In genomic region chr2:74668087-74668486, GRCh38 we compare ENCODE assay signal across 38 cellular contexts. TPM values are rescaled to one million over a fixed set of nuclear protein-coding genes. Genes with fewer than 3 reads are reported as not detected.
"Had no signal": no experiment of that assay in that cellular context is flagged by ENCODE, and none has a peak within 500 bp of the region (broad histone marks: within the 10 kb centered on the region; RNA-seq: fewer than 3 reads in every experiment).

No MANE protein-coding gene starts in this region.

- H3K4me1 Mint-ChIP-seq: activated B cell treated with CpG ODN at 0.5 μM for 24 hours; activated CD4-positive, alpha-beta T cell treated with anti-CD3 and anti-CD28 coated beads, Interleukin-2, amount 10 ng/mL, durations not matched to agents 24 days and 14 days; activated naive CD8-positive, alpha-beta T cell treated with anti-CD3 and anti-CD28 coated beads for 36 hours; activated T-helper 17 cell treated with anti-CD3 and anti-CD28 coated beads, Interleukin-2, amount 50 U/mL, for 72 hours had no signal

- DNase-seq: activated B cell treated with CpG ODN at 0.5 μM for 24 hours; activated CD4-positive, alpha-beta memory T cell treated with anti-CD3 and anti-CD28 coated beads for 36 hours; activated CD4-positive, alpha-beta T cell treated with anti-CD3 and anti-CD28 coated beads for 4 hours; activated CD4-positive, alpha-beta T cell treated with anti-CD3 and anti-CD28 coated beads, Interleukin-2, amount 10 ng/mL, durations not matched to agents 24 days and 14 days; activated CD4-positive, alpha-beta T cell treated with anti-CD3 and anti-CD28 coated beads, Interleukin-2, amount 50 U/mL, for 1 hour; activated CD4-positive, alpha-beta T cell treated with anti-CD3 and anti-CD28 coated beads, Interleukin-2, amount 50 U/mL, for 4 hours; activated CD4-positive, CD25-positive, alpha-beta regulatory T cell treated with anti-CD3 and anti-CD28 coated beads, Interleukin-2, amount 50 U/mL, for 72 hours; activated CD8-positive, alpha-beta memory T cell treated with anti-CD3 and anti-CD28 coated beads, Interleukin-2, amount 50 U/mL, for 4 hours; activated CD8-positive, alpha-beta T cell treated with anti-CD3 and anti-CD28 coated beads for 36 hours; activated effector memory CD4-positive, alpha-beta T cell treated with anti-CD3 and anti-CD28 coated beads, Interleukin-2, amount 50 U/mL, for 16 hours; activated gamma-delta T cell treated with Interleukin-2 at 50 U/mL for 16 hours; activated naive CD4-positive, alpha-beta T cell; activated naive CD4-positive, alpha-beta T cell treated with anti-CD3 and anti-CD28 coated beads for 36 hours; activated naive CD4-positive, alpha-beta T cell treated with anti-CD3 and anti-CD28 coated beads, Interleukin-2, amount 50 U/mL, for 16 hours; activated naive CD8-positive, alpha-beta T cell treated with anti-CD3 and anti-CD28 coated beads for 36 hours; activated T-cell treated with anti-CD3 and anti-CD28 coated beads for 4 hours; activated T-cell treated with anti-CD3 and anti-CD28 coated beads, Interleukin-2, amount 50 U/mL, for 1 hour; activated T-cell treated with anti-CD3 and anti-CD28 coated beads, Interleukin-2, amount 50 U/mL, for 4 hours; activated T-cell treated with anti-CD3 and anti-CD28 coated beads, Interleukin-2, amount 50 U/mL, for 72 hours; adrenal gland; amniotic stem cell; aorta; body of pancreas; brain microvascular endothelial cell; central memory CD4-positive, alpha-beta T cell; T-helper 2 cell; T-helper 9 cell had no signal

- FAIRE-seq: astrocyte, TTC549 had no signal

- H3K4me1 ChIP-seq: adrenal gland, body of pancreas, breast epithelium had no signal

- H3K36me3 Mint-ChIP-seq: activated naive CD4-positive, alpha-beta T cell treated with anti-CD3 and anti-CD28 coated beads, Interleukin-2, amount 50 U/mL, for 72 hours had no signal

- H3K4me3 ChIP-seq: adrenal gland, body of pancreas, breast epithelium had no signal

- H3K9me3 Mint-ChIP-seq: activated B cell treated with CpG ODN at 0.5 μM for 24 hours; activated CD4-positive, alpha-beta memory T cell treated with anti-CD3 and anti-CD28 coated beads for 36 hours; activated CD4-positive, alpha-beta T cell treated with anti-CD3 and anti-CD28 coated beads, Interleukin-2, amount 10 ng/mL, durations not matched to agents 24 days and 14 days; activated CD8-positive, alpha-beta T cell treated with anti-CD3 and anti-CD28 coated beads for 36 hours; activated naive CD4-positive, alpha-beta T cell treated with anti-CD3 and anti-CD28 coated beads for 36 hours; activated naive CD4-positive, alpha-beta T cell treated with anti-CD3 and anti-CD28 coated beads, Interleukin-2, amount 50 U/mL, for 72 hours; activated naive CD8-positive, alpha-beta T cell treated with anti-CD3 and anti-CD28 coated beads for 36 hours; activated T-cell treated with anti-CD3 and anti-CD28 coated beads, Interleukin-2, amount 50 U/mL, for 4 hours; activated T-cell treated with anti-CD3 and anti-CD28 coated beads, Interleukin-2, amount 50 U/mL, for 72 hours; activated T-helper 1 cell treated with anti-CD3 and anti-CD28 coated beads, Interleukin-12 subunit alpha, Interleukin-12 subunit beta, Interleukin-2, Interleukin-4 antibody, amounts not matched to agents 30 ng/mL and 10 ng/mL and 1 ng/mL, durations not matched to agents 14 hours and 24 hours and 36 hours; activated T-helper 17 cell treated with anti-CD3 and anti-CD28 coated beads, Interleukin-2, amount 50 U/mL, for 72 hours; T-helper 1 cell treated with Interleukin-12 subunit alpha and Interleukin-12 subunit beta and Interleukin-4 antibody, amounts not matched to agents 30 μg/mL and 1 μg/mL, for 36 hours; T-helper 2 cell treated with Interferon-gamma antibody and Interleukin-4, amounts not matched to agents 5 μg/mL and 100 μg/mL, for 36 hours had no signal

- H3K4me3 Mint-ChIP-seq: activated B cell treated with CpG ODN at 0.5 μM for 24 hours; activated CD4-positive, alpha-beta memory T cell treated with anti-CD3 and anti-CD28 coated beads for 36 hours; activated CD4-positive, alpha-beta T cell treated with anti-CD3 and anti-CD28 coated beads, Interleukin-2, amount 10 ng/mL, durations not matched to agents 24 days and 14 days; activated CD8-positive, alpha-beta T cell treated with anti-CD3 and anti-CD28 coated beads for 36 hours; activated naive CD4-positive, alpha-beta T cell treated with anti-CD3 and anti-CD28 coated beads for 36 hours; activated naive CD8-positive, alpha-beta T cell treated with anti-CD3 and anti-CD28 coated beads for 36 hours; activated T-cell treated with anti-CD3 and anti-CD28 coated beads, Interleukin-2, amount 50 U/mL, for 4 hours; activated T-cell treated with anti-CD3 and anti-CD28 coated beads, Interleukin-2, amount 50 U/mL, for 72 hours; activated T-helper 1 cell treated with anti-CD3 and anti-CD28 coated beads, Interleukin-12 subunit alpha, Interleukin-12 subunit beta, Interleukin-2, Interleukin-4 antibody, amounts not matched to agents 30 ng/mL and 10 ng/mL and 1 ng/mL, durations not matched to agents 14 hours and 24 hours and 36 hours; activated T-helper 17 cell treated with anti-CD3 and anti-CD28 coated beads, Interleukin-2, amount 50 U/mL, for 72 hours; T-helper 1 cell treated with Interleukin-12 subunit alpha and Interleukin-12 subunit beta and Interleukin-4 antibody, amounts not matched to agents 30 μg/mL and 1 μg/mL, for 36 hours; T-helper 2 cell treated with Interferon-gamma antibody and Interleukin-4, amounts not matched to agents 5 μg/mL and 100 μg/mL, for 36 hours had no signal

- H3K27ac Mint-ChIP-seq: activated B cell treated with CpG ODN at 0.5 μM for 24 hours; activated CD4-positive, alpha-beta memory T cell treated with anti-CD3 and anti-CD28 coated beads for 36 hours; activated CD4-positive, alpha-beta T cell treated with anti-CD3 and anti-CD28 coated beads, Interleukin-2, amount 10 ng/mL, durations not matched to agents 24 days and 14 days; activated CD8-positive, alpha-beta T cell treated with anti-CD3 and anti-CD28 coated beads for 36 hours; activated naive CD4-positive, alpha-beta T cell treated with anti-CD3 and anti-CD28 coated beads for 36 hours; activated naive CD8-positive, alpha-beta T cell treated with anti-CD3 and anti-CD28 coated beads for 36 hours; activated T-cell treated with anti-CD3 and anti-CD28 coated beads, Interleukin-2, amount 50 U/mL, for 72 hours; activated T-helper 1 cell treated with anti-CD3 and anti-CD28 coated beads, Interleukin-12 subunit alpha, Interleukin-12 subunit beta, Interleukin-2, Interleukin-4 antibody, amounts not matched to agents 30 ng/mL and 10 ng/mL and 1 ng/mL, durations not matched to agents 14 hours and 24 hours and 36 hours; activated T-helper 17 cell treated with anti-CD3 and anti-CD28 coated beads, Interleukin-2, amount 50 U/mL, for 72 hours; T-helper 1 cell treated with Interleukin-12 subunit alpha and Interleukin-12 subunit beta and Interleukin-4 antibody, amounts not matched to agents 30 μg/mL and 1 μg/mL, for 36 hours; T-helper 2 cell treated with Interferon-gamma antibody and Interleukin-4, amounts not matched to agents 5 μg/mL and 100 μg/mL, for 36 hours had no signal

- H3K27me3 Mint-ChIP-seq: activated B cell treated with CpG ODN at 0.5 μM for 24 hours; activated CD4-positive, alpha-beta memory T cell treated with anti-CD3 and anti-CD28 coated beads for 36 hours; activated CD4-positive, alpha-beta T cell treated with anti-CD3 and anti-CD28 coated beads, Interleukin-2, amount 10 ng/mL, durations not matched to agents 24 days and 14 days; activated CD8-positive, alpha-beta T cell treated with anti-CD3 and anti-CD28 coated beads for 36 hours; activated naive CD8-positive, alpha-beta T cell treated with anti-CD3 and anti-CD28 coated beads for 36 hours; activated T-helper 17 cell treated with anti-CD3 and anti-CD28 coated beads, Interleukin-2, amount 50 U/mL, for 72 hours had no signal

- ATAC-seq: activated CD8-positive, alpha-beta T cell treated with anti-CD3 and anti-CD28 coated beads for 36 hours; activated naive CD4-positive, alpha-beta T cell treated with anti-CD3 and anti-CD28 coated beads, Interleukin-2, amount 50 U/mL, for 72 hours; activated T-cell treated with anti-CD3 and anti-CD28 coated beads, Interleukin-2, amount 50 U/mL, for 4 hours; activated T-cell treated with anti-CD3 and anti-CD28 coated beads, Interleukin-2, amount 50 U/mL, for 72 hours; activated T-helper 17 cell treated with anti-CD3 and anti-CD28 coated beads, Interleukin-2, amount 50 U/mL, for 72 hours; body of pancreas had no signal

- H3K9me3 ChIP-seq: adrenal gland, body of pancreas, breast epithelium had no signal

- H3K36me3 ChIP-seq: adrenal gland, brain microvascular endothelial cell, breast epithelium had no signal

- H3K27ac ChIP-seq: adrenal gland, body of pancreas, brain microvascular endothelial cell, breast epithelium, VCaP had no signal

- H3K27me3 ChIP-seq: adrenal gland, body of pancreas, brain microvascular endothelial cell, breast epithelium had no signal

RNA-seq across cellular contexts. Expression of gene M1AP, which starts 20.0 kb away (rescaled TPM):
- total RNA-seq: activated B cell treated with CpG ODN at 0.5 μM for 24 hours; activated CD4-positive, alpha-beta memory T cell treated with anti-CD3 and anti-CD28 coated beads for 36 hours; activated CD4-positive, alpha-beta T cell treated with anti-CD3 and anti-CD28 coated beads, Interleukin-2, amount 10 ng/mL, durations not matched to agents 24 days and 14 days; activated CD8-positive, alpha-beta memory T cell treated with anti-CD3 and anti-CD28 coated beads for 36 hours; activated CD8-positive, alpha-beta T cell treated with anti-CD3 and anti-CD28 coated beads for 36 hours; activated naive CD4-positive, alpha-beta T cell treated with anti-CD3 and anti-CD28 coated beads, Interleukin-2, amount 50 U/mL, for 72 hours; activated T-cell treated with anti-CD3 and anti-CD28 coated beads, Interleukin-2, amount 50 U/mL, for 4 hours; activated T-cell treated with anti-CD3 and anti-CD28 coated beads, Interleukin-2, amount 50 U/mL, for 72 hours; activated T-helper 17 cell treated with anti-CD3 and anti-CD28 coated beads, Interleukin-2, amount 50 U/mL, for 72 hours; body of pancreas; cardiac septum had no signal
- polyA plus RNA-seq: aorta had no signal
